ENCODE assay signal across 10 cellular contexts in the genomic region with DNA sequence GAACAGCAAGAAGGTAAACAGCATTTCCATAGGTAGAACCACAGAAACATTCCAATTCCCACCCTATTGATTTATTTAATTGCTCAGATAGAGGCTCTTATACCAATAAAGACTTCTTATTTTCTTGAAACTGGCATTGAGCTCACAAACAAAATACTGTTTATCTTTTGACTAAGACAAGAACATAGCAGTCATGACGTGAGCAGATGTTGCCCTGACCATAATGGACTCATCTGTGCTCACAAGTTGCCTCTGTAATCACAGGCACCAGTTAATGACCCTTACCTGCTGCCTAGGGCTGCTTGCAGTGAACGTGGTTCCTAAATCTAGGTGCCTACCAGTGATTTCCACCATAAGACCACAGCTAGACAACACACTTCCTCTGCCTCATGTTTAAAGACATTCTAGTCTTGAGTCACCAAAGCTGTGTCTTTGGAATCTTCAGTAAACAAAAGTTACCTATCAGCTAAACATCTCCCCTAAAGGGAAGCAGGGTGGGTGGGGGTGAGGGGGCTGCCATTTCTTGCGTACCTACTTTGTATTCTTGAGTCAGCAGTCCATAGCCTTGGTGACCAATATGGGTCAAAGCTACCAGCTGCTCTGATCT. TPM values are rescaled to one million over a fixed set of nuclear protein-coding genes. Genes with fewer than 3 reads are reported as not detected.
A peak's percentile ranks its signal among the peaks of the same experiment; 100 is the strongest.
DNase-seq lines count a peak whose midpoint lies in the region; ATAC-seq, FAIRE-seq and TF ChIP-seq lines count a peak whose summit lies in the region.
"Had no signal": no experiment of that assay in that cellular context is flagged by ENCODE, and none has a peak within 500 bp of the region (broad histone marks: within the 10 kb centered on the region; RNA-seq: fewer than 3 reads in every experiment).

No MANE protein-coding gene starts in this region.

- TF ChIP-seq POLR2A in body of pancreas (IDR thresholded peaks at IDR 0.05): no peak

- ATAC-seq in body of pancreas (no peak), HG03108 (IDR thresholded peaks at IDR 0.05; ENCODE audit: unreplicated experiment) (no peak)
- ATAC-seq: HCT116 had no signal

- intact Hi-C loops in body of pancreas (cut with DNase I): no loop called here

- FAIRE-seq in small intestine (lab: Jason Lieb, UNC): no peak

- H3K9me3 ChIP-seq in body of pancreas (no peaks in the 10 kb centered on the region), small intestine (ENCODE audit: control insufficient read depth, low read depth) (no peaks in the 10 kb centered on the region)

- H3K36me3 ChIP-seq in body of pancreas (replicated peaks in 1 of 2; ENCODE audit: insufficient read depth in 1 of 2, low read depth in 2 of 2) (no peaks in the 10 kb centered on the region), small intestine (ENCODE audit: control insufficient read depth in 2 of 2, insufficient read depth in 2 of 2, low read length in 2 of 2) (peaks cover 0 to 2% of the 10 kb centered on the region in 2 donors)

- 47 to 63% methylated on average over 3 of the region's 3 CpGs for WGBS in body of pancreas, 2 donors
- WGBS in small intestine, 3 donors: 59 to 71% (median 66%) methylated on average over 3 of the region's 3 CpGs

- H3K27me3 ChIP-seq in body of pancreas (no peaks in the 10 kb centered on the region), small intestine (ENCODE audit: control insufficient read depth in 2 of 2, insufficient read depth in 2 of 2, low read length in 2 of 2) (no peaks in the 10 kb centered on the region)

- peaks cover 62% of the 10 kb centered on the region for H3K4me1 ChIP-seq in body of pancreas
- peaks cover 8 to 22% of the 10 kb centered on the region in 2 donors for H3K4me1 ChIP-seq in small intestine (ENCODE audit: control insufficient read depth in 2 of 2, insufficient read depth in 1 of 2, low read depth in 1 of 2, low read length in 1 of 2)

- H3K4me3 ChIP-seq in body of pancreas (no peak overlapping the region), small intestine (ENCODE audit: low read depth in 1 of 2, low read length in 2 of 2) (no peak overlapping the region)

- no peak for TF ChIP-seq CTCF in body of pancreas (IDR thresholded peaks at IDR 0.05)

- DNase-seq in NCI-H2227 (lab: John Stamatoyannopoulos, UW; ENCODE audit: unreplicated experiment) (peak; percentile 0), NCI-H2227 treated with DMSO at 0.1 percent for 48 hours (lab: John Stamatoyannopoulos, UW) (no peak), NCI-H69 (lab: John Stamatoyannopoulos, UW) (peak; percentile 23), body of pancreas (no peak), small intestine (peak; percentile 26), HPDE6-E6E7 (ENCODE audit: extremely low spot score) (no peak), NCI-H345 (lab: John Stamatoyannopoulos, UW) (no peak)

- H3K27ac ChIP-seq in body of pancreas (peak overlapping the region in 3 of 4 donors; percentile 49 to 96 (median 81)), small intestine (ENCODE audit: low read depth in 1 of 2, low read length in 1 of 2) (peak overlapping the region; percentile 34 to 74)

RNA-seq across cellular contexts. Expression of gene FYCO1, which starts 2.1 kb away (rescaled TPM):
- total RNA-seq in body of pancreas: 10 to 100 TPM; 20.0 to 25.4 TPM
- polyA plus RNA-seq in small intestine: 1 to 10 TPM; 6.5 to 9.6 (median 8.3) TPM

RNA-seq across cellular contexts. Expression of gene XCR1, which starts 33.8 kb away (rescaled TPM):
- total RNA-seq in body of pancreas: not detected
- polyA plus RNA-seq in small intestine: under 1 TPM in 2 of 3 donors, not detected in 1; under 0.01 to 0.13 TPM
- total RNA-seq: A172 had no signal

RNA-seq across cellular contexts. Expression of gene CXCR6, which starts 50.3 kb away (rescaled TPM):
- 1 to 10 TPM in 1 of 2 donors, not detected in 1; 2.9 TPM for total RNA-seq in body of pancreas
- 1 to 10 TPM in 2 of 3 donors, under 1 TPM in 1; 0.45 to 2.7 (median 2.2) TPM for polyA plus RNA-seq in small intestine
- total RNA-seq: A172 had no signal

Comparison
In these comparisons a context has a peak if more than half of its experiments do, and no peak if none do; other contexts are left out.
1. DNase-seq: peak in NCI-H2227 (single experiment), NCI-H69 (single experiment) and small intestine (single experiment); none in NCI-H2227 treated with DMSO at 0.1 percent for 48 hours (single experiment), body of pancreas (0 of 4), HPDE6-E6E7 (single experiment) and NCI-H345 (single experiment).